ENCODE assay signal across 16 cellular contexts in the genomic region with DNA sequence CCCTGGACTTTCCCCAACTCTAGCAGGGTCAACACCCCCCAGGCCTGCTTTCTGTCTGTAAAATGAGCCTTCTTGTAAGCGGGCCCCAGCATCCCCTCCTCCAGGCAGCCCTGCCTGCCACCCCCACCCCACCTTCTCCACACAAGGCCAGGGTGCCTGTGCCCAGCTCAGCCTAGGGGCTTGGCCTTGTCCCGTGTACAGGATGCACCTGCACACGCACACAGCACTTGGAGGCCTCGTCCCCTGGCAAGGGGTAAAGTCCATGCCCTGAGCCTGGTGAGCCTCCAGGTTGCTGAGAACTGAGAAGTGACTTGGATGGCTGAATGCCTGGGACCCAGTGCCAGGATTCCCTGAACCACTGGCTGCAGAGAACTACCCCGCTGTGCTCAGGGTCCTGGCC. TPM values are rescaled to one million over a fixed set of nuclear protein-coding genes. Genes with fewer than 3 reads are reported as not detected.
DNase-seq lines count a peak whose midpoint lies in the region; ATAC-seq, FAIRE-seq and TF ChIP-seq lines count a peak whose summit lies in the region.
"Had no signal": no experiment of that assay in that cellular context is flagged by ENCODE, and none has a peak within 500 bp of the region (broad histone marks: within the 10 kb centered on the region; RNA-seq: fewer than 3 reads in every experiment).

No MANE protein-coding gene starts in this region.

- H3K36me3 ChIP-seq in BLaER1 (peaks cover 50% of the 10 kb centered on the region), H7 (replicated peaks; ENCODE audit: control insufficient read depth, insufficient read depth, low read length) (peaks cover 7% of the 10 kb centered on the region)

- H3K4me1 Mint-ChIP-seq in nephron, result peaks cover 16% of the 10 kb centered on the region

- peak overlapping the region; percentile 38 for H3K9ac ChIP-seq in BLaER1
- H3K9ac ChIP-seq: GM23248 had no signal

- no peak for ATAC-seq in HG03095 (IDR thresholded peaks at IDR 0.05; ENCODE audit: unreplicated experiment)
- ATAC-seq: Panc1 had no signal

- no peak for TF ChIP-seq CTCF in nephron (IDR thresholded peaks at IDR 0.05; ENCODE audit: unreplicated experiment in 3 of 3)

- H3K27ac ChIP-seq in BLaER1, result peak overlapping the region; percentile 30
- H3K27ac ChIP-seq: GM23248 had no signal

- H3K9me3 Mint-ChIP-seq in nephron, result no peaks in the 10 kb centered on the region

- H3K4me2 ChIP-seq in BLaER1, result peak overlapping the region; percentile 43; the same call in 1 of the 2 replicates

- no peaks in the 10 kb centered on the region; the same call in 1 of the 2 replicates for H4K20me1 ChIP-seq in BLaER1

- H3K4me3 ChIP-seq in BLaER1, result no peak overlapping the region
- no peak overlapping the region for H3K4me3 ChIP-seq in H7 (ENCODE audit: insufficient read depth, low read depth, low read length)
- H3K4me3 ChIP-seq: GM23248, MG63 had no signal

- DNase-seq in H7 (peak; percentile 33), frontal cortex (ENCODE audit: low spot score in 2 of 2) (peak; percentile 12 to 17), GDM1 (lab: John Stamatoyannopoulos, UW) (no peak), H4 (ENCODE audit: low spot score) (no peak)
- DNase-seq: EL, GM23248, MG63, NCI-H1105, NCI-H1930, NCI-H774, Right ventricle myocardium superior had no signal

- peak overlapping the region in 2 of 3 experiments; percentile 36 to 77 for H3K4me3 Mint-ChIP-seq in nephron

- peaks cover 11% of the 10 kb centered on the region for H3K4me1 ChIP-seq in BLaER1

- H3K27me3 ChIP-seq in BLaER1, result no peaks in the 10 kb centered on the region
- H3K27me3 ChIP-seq in H7 (ENCODE audit: control insufficient read depth, insufficient read depth, low read length), result peaks cover 19% of the 10 kb centered on the region; the same call in 1 of the 2 replicates

- H3K36me3 Mint-ChIP-seq in nephron (ENCODE audit: low read depth), result peaks cover 12% of the 10 kb centered on the region

- H3K9me3 ChIP-seq in BLaER1, result no peaks in the 10 kb centered on the region
- H3K9me3 ChIP-seq: MG63 had no signal

- peaks cover 7% of the 10 kb centered on the region for H3K27me3 Mint-ChIP-seq in nephron (ENCODE audit: low read depth)

- no peak for FAIRE-seq in frontal cortex (lab: Jason Lieb, UNC)

- no peak overlapping the region for H3K27ac Mint-ChIP-seq in nephron

RNA-seq across cellular contexts. Expression of a gene that starts 1.6 kb away (rescaled TPM):
- total RNA-seq in H7 (2014; rRNA removed; shearing (Covaris generic)), result 0.52 and 1.4 TPM in 2 replicates
- 0.41 TPM for total RNA-seq in frontal cortex
- not detected in 2 replicates for total RNA-seq in H4 (2014; rRNA removed; shearing (Covaris generic))
- total RNA-seq: A673 had no signal

RNA-seq across cellular contexts. Expression of a gene that starts 45.6 kb away (rescaled TPM):
- 43.7 and 44.4 TPM in 2 replicates for total RNA-seq in H7 (2014; rRNA removed; shearing (Covaris generic))
- total RNA-seq in frontal cortex, result 22.8 TPM
- total RNA-seq in H4 (2014; rRNA removed; shearing (Covaris generic)), result 26.1 and 28.8 TPM in 2 replicates

RNA-seq across cellular contexts. Expression of a gene that starts 45.9 kb away (rescaled TPM):
- total RNA-seq in H7 (2014; rRNA removed; shearing (Covaris generic)), result 39.9 and 43.3 TPM in 2 replicates
- 20.8 TPM for total RNA-seq in frontal cortex
- 12.8 and 16.1 TPM in 2 replicates for total RNA-seq in H4 (2014; rRNA removed; shearing (Covaris generic))

Comparison
In these comparisons a context has a peak if more than half of its experiments do, and no peak if none do; other contexts are left out.
1. DNase-seq: peak in H7 (single experiment) and frontal cortex (2 of 2); none in GDM1 (single experiment) and H4 (single experiment).